In genomic region chr11:116145187-116145865, GRCh38 we compare ENCODE assay signal across 27 cellular contexts.
DNase-seq lines count a peak whose midpoint lies in the region; ATAC-seq and TF ChIP-seq lines count a peak whose summit lies in the region.
"Had no signal": no experiment of that assay in that cellular context is flagged by ENCODE, and none has a peak within 500 bp of the region (broad histone marks: within the 10 kb centered on the region; RNA-seq: fewer than 3 reads in every experiment).

No MANE protein-coding gene starts in this region.

- H2BK5ac ChIP-seq in mesendoderm (ENCODE audit: low read length) = no peak overlapping the region

- ATAC-seq in WTC11 = 0 out of 2 replicates have a peak, but pooled peaks have one; percentile 27
- ATAC-seq in activated T-helper 17 cell treated with anti-CD3 and anti-CD28 coated beads, Interleukin-2, amount 50 U/mL, for 72 hours (replicated peaks) = no peak
- ATAC-seq: K562; left cardiac atrium; stimulated activated naive B cell treated with anti-CD40 and anti-IgM and Interleukin-4, amounts not matched to agents 10 μg/mL and 1 μg/mL and 100 μg/mL, for 72 hours; upper lobe of right lung had no signal

- no peak overlapping the region for H2BK120ac ChIP-seq in mesendoderm (ENCODE audit: low read depth, low read length)

- TF ChIP-seq POLR2A in sigmoid colon (IDR thresholded peaks at IDR 0.05) = no peak

- peak; percentile 19 to 30 for TF ChIP-seq CTCF in Caco-2 (IDR thresholded peaks at IDR 0.05; ENCODE audit: insufficient read depth in 1 of 2, low read depth in 1 of 2, low read length in 1 of 2, severe bottlenecking in 1 of 2, unreplicated experiment in 1 of 2)
- TF ChIP-seq CTCF in GM12874 (IDR thresholded peaks at IDR 0.05; ENCODE audit: insufficient read depth, low read depth, low read length) = 0 out of 2 replicates have a peak, but pooled peaks have one; percentile 18
- TF ChIP-seq CTCF in WTC11 (IDR thresholded peaks at IDR 0.05) = peak; percentile 16; the same call in 1 of the 2 replicates
- TF ChIP-seq CTCF in sigmoid colon (IDR thresholded peaks at IDR 0.05) = no peak

- H3K9ac ChIP-seq in mesendoderm (ENCODE audit: low read length) = no peak overlapping the region

- H3K36me3 ChIP-seq in Caco-2 (ENCODE audit: control insufficient read depth, insufficient read depth, low read length) = no peaks in the 10 kb centered on the region
- no peaks in the 10 kb centered on the region for H3K36me3 ChIP-seq in mesendoderm (ENCODE audit: control insufficient read depth, insufficient read depth, low read length)
- H3K36me3 ChIP-seq in sigmoid colon = no peaks in the 10 kb centered on the region
- H3K36me3 ChIP-seq: ovary, upper lobe of right lung had no signal

- no peaks in the 10 kb centered on the region for H3K79me2 ChIP-seq in mesendoderm (ENCODE audit: control insufficient read depth, insufficient read depth, low read length)
- H3K79me2 ChIP-seq: hepatocyte had no signal

- H3K4me2 ChIP-seq in mesendoderm (ENCODE audit: low read length) = no peak overlapping the region
- H3K4me2 ChIP-seq: hepatocyte had no signal

- H3K27ac ChIP-seq in mesendoderm (ENCODE audit: low read depth, low read length) (no peak overlapping the region), sigmoid colon (no peak overlapping the region)
- H3K27ac ChIP-seq: hepatocyte, ovary, upper lobe of right lung had no signal

- H4K8ac ChIP-seq in mesendoderm (ENCODE audit: low read depth, low read length) = no peak overlapping the region

- H2AK5ac ChIP-seq in mesendoderm (ENCODE audit: low read length) = no peak overlapping the region

- H3K56ac ChIP-seq in mesendoderm (ENCODE audit: low read length) = no peak overlapping the region

- H3K9me3 ChIP-seq in Caco-2 (no peaks in the 10 kb centered on the region), sigmoid colon (peaks cover 0 to 2% (median 0%) of the 10 kb centered on the region in 4 donors)
- H3K9me3 ChIP-seq: ovary, upper lobe of right lung had no signal

- H3K4me3 Mint-ChIP-seq in Caco-2 (ENCODE audit: unreplicated experiment) (no peak overlapping the region), WTC11 (no peak overlapping the region)
- H3K4me3 Mint-ChIP-seq in activated T-helper 17 cell treated with anti-CD3 and anti-CD28 coated beads, Interleukin-2, amount 50 U/mL, for 72 hours = no peak overlapping the region
- H3K4me3 Mint-ChIP-seq: brain; nephron; stimulated activated naive B cell treated with anti-CD40 and anti-IgM and Interleukin-4, amounts not matched to agents 10 μg/mL and 1 μg/mL and 100 μg/mL, for 72 hours; T-helper 2 cell treated with Interferon-gamma antibody and Interleukin-4, amounts not matched to agents 5 μg/mL and 100 μg/mL, for 36 hours had no signal

- no peaks in the 10 kb centered on the region for H3K79me1 ChIP-seq in mesendoderm (ENCODE audit: low read length)

- CTCF ChIA-PET in Caco-2 (lab: Charles Lee) (no interaction called here), WTC11 (lab: Charles Lee) (interaction anchor here (0.6 to 1.4 kb wide), 21 partner anchors 8 to 354 kb away, joined by 3 to 7 read pairs (median 4); no protein-coding TSS in a partner anchor)

- H2BK15ac ChIP-seq in mesendoderm (replicated peaks; ENCODE audit: low read depth) = no peak overlapping the region

- peaks cover 15% of the 10 kb centered on the region for H3K27me3 Mint-ChIP-seq in Caco-2 (ENCODE audit: insufficient read depth, unreplicated experiment)
- H3K27me3 Mint-ChIP-seq in WTC11 (ENCODE audit: low read depth) = no peaks in the 10 kb centered on the region; the same call in 1 of the 2 replicates
- peaks cover 15% of the 10 kb centered on the region for H3K27me3 Mint-ChIP-seq in activated T-helper 17 cell treated with anti-CD3 and anti-CD28 coated beads, Interleukin-2, amount 50 U/mL, for 72 hours

- POLR2A ChIA-PET in Caco-2 (lab: Charles Lee) (no interaction called here), WTC11 (lab: Charles Lee) (interaction anchor here (0.5 to 0.7 kb wide), 4 partner anchors 103 to 742 kb away, joined by 3 to 5 read pairs (median 4); no protein-coding TSS in a partner anchor)

- no peak for DNase-seq in Caco-2
- no peak for DNase-seq in WTC11 (ENCODE audit: low spot score)
- peak; percentile 52 for DNase-seq in mesendoderm
- no peak for DNase-seq in sigmoid colon
- DNase-seq in NOMO-1 treated with DMSO at 0.1 percent for 48 hours (lab: John Stamatoyannopoulos, UW; ENCODE audit: unreplicated experiment) = no peak
- DNase-seq: activated naive CD4-positive, alpha-beta T cell treated with anti-CD3 and anti-CD28 coated beads, Interleukin-2, amount 50 U/mL, for 16 hours; cerebellar nuclear complex; COR-L47; dorsolateral prefrontal cortex; left cardiac atrium; NCI-H1105; NCI-H187; NK-92 treated with Interleukin-12 subunit alpha and Interleukin-12 subunit beta, amount 100 ng/mL, for 24 hours; ovary; SHP77; small intestine; stimulated activated naive B cell treated with anti-CD40 and anti-IgM and Interleukin-4, amounts not matched to agents 10 μg/mL and 1 μg/mL and 100 μg/mL, for 72 hours; upper lobe of right lung had no signal

- no peak overlapping the region for H3K23ac ChIP-seq in mesendoderm (ENCODE audit: low read length)

- no peak overlapping the region for H3K18ac ChIP-seq in mesendoderm (ENCODE audit: low read length)

- no peak overlapping the region for H3K4ac ChIP-seq in mesendoderm (ENCODE audit: low read depth, low read length)

- H3K9me3 Mint-ChIP-seq in Caco-2 (ENCODE audit: unreplicated experiment) = peaks cover under 1% of the 10 kb centered on the region
- no peaks in the 10 kb centered on the region for H3K9me3 Mint-ChIP-seq in WTC11
- no peaks in the 10 kb centered on the region for H3K9me3 Mint-ChIP-seq in activated T-helper 17 cell treated with anti-CD3 and anti-CD28 coated beads, Interleukin-2, amount 50 U/mL, for 72 hours
- H3K9me3 Mint-ChIP-seq: activated T-helper 2 cell treated with anti-CD3 and anti-CD28 coated beads, Interferon-gamma antibody, Interleukin-2, Interleukin-4, amounts not matched to agents 10 μg/mL and 5 μg/mL and 100 μg/mL, durations not matched to agents 14 hours and 24 hours and 36 hours; T-helper 2 cell treated with Interferon-gamma antibody and Interleukin-4, amounts not matched to agents 5 μg/mL and 100 μg/mL, for 36 hours had no signal

- H3K27ac Mint-ChIP-seq in Caco-2 (ENCODE audit: unreplicated experiment) (no peak overlapping the region), WTC11 (no peak overlapping the region)
- no peak overlapping the region for H3K27ac Mint-ChIP-seq in activated T-helper 17 cell treated with anti-CD3 and anti-CD28 coated beads, Interleukin-2, amount 50 U/mL, for 72 hours
- H3K27ac Mint-ChIP-seq: activated T-helper 2 cell treated with anti-CD3 and anti-CD28 coated beads, Interferon-gamma antibody, Interleukin-2, Interleukin-4, amounts not matched to agents 10 μg/mL and 5 μg/mL and 100 μg/mL, durations not matched to agents 14 hours and 24 hours and 36 hours; nephron; stimulated activated naive B cell treated with anti-CD40 and anti-IgM and Interleukin-4, amounts not matched to agents 10 μg/mL and 1 μg/mL and 100 μg/mL, for 72 hours; T-helper 2 cell treated with Interferon-gamma antibody and Interleukin-4, amounts not matched to agents 5 μg/mL and 100 μg/mL, for 36 hours had no signal

- H3K27me3 ChIP-seq in Caco-2 (replicated peaks; ENCODE audit: control insufficient read depth, insufficient read depth, low read length) (no peaks in the 10 kb centered on the region), mesendoderm (ENCODE audit: insufficient read depth, low read length, poor library complexity) (no peaks in the 10 kb centered on the region), sigmoid colon (no peaks in the 10 kb centered on the region)
- H3K27me3 ChIP-seq: hepatocyte, ovary, upper lobe of right lung had no signal

- H3K36me3 Mint-ChIP-seq in Caco-2 (ENCODE audit: insufficient read depth, unreplicated experiment) (no peaks in the 10 kb centered on the region), WTC11 (no peaks in the 10 kb centered on the region)
- no peaks in the 10 kb centered on the region for H3K36me3 Mint-ChIP-seq in activated T-helper 17 cell treated with anti-CD3 and anti-CD28 coated beads, Interleukin-2, amount 50 U/mL, for 72 hours (ENCODE audit: low read depth)
- H3K36me3 Mint-ChIP-seq: brain; stimulated activated naive B cell treated with anti-CD40 and anti-IgM and Interleukin-4, amounts not matched to agents 10 μg/mL and 1 μg/mL and 100 μg/mL, for 72 hours had no signal

- H3K4me1 Mint-ChIP-seq in Caco-2 (ENCODE audit: low read depth, unreplicated experiment) = peaks cover 12% of the 10 kb centered on the region
- peaks cover 32% of the 10 kb centered on the region for H3K4me1 Mint-ChIP-seq in WTC11
- no peaks in the 10 kb centered on the region for H3K4me1 Mint-ChIP-seq in activated T-helper 17 cell treated with anti-CD3 and anti-CD28 coated beads, Interleukin-2, amount 50 U/mL, for 72 hours
- H3K4me1 Mint-ChIP-seq: nephron; stimulated activated naive B cell treated with anti-CD40 and anti-IgM and Interleukin-4, amounts not matched to agents 10 μg/mL and 1 μg/mL and 100 μg/mL, for 72 hours had no signal

- H3K4me3 ChIP-seq in Caco-2 (ENCODE audit: low read depth, low read length) (no peak overlapping the region), mesendoderm (ENCODE audit: low read length) (no peak overlapping the region), sigmoid colon (no peak overlapping the region)
- H3K4me3 ChIP-seq: dorsolateral prefrontal cortex, hepatocyte, K562, lung, ovary, upper lobe of right lung had no signal

- no CpG with 5 or more reads among the region's 14 CpGs for WGBS in mesendoderm (ENCODE audit: extremely low coverage, insufficient coverage, low lambda C conversion rate)
- 90 to 91% methylated on average over 14 of the region's 14 CpGs for WGBS in sigmoid colon, 2 donors

- H3K4me1 ChIP-seq in Caco-2 = no peaks in the 10 kb centered on the region
- H3K4me1 ChIP-seq in mesendoderm (ENCODE audit: control insufficient read depth, low read depth, low read length) = peaks cover 2% of the 10 kb centered on the region
- no peaks in the 10 kb centered on the region for H3K4me1 ChIP-seq in sigmoid colon
- H3K4me1 ChIP-seq: upper lobe of right lung had no signal

- no peak overlapping the region for H4K5ac ChIP-seq in mesendoderm (ENCODE audit: low read length)

- intact Hi-C loops in Caco-2 (cut with micrococcal nuclease; ENCODE audit: unreplicated experiment) = no loop called here
- intact Hi-C loops in sigmoid colon (cut with DNase I) = no loop called here

- no peak for TF ChIP-seq EP300 in sigmoid colon (IDR thresholded peaks at IDR 0.05)

- BruUV-seq in Caco-2 (replicated peaks; lab: Mats Ljungman, UMichigan) = no TSS peak

TF ChIP-seq in WTC11, 78 proteins besides CTCF, POLR2A, EP300 and RAD21 (continues in another document):
- TF ChIP-seq, protein P1, sequence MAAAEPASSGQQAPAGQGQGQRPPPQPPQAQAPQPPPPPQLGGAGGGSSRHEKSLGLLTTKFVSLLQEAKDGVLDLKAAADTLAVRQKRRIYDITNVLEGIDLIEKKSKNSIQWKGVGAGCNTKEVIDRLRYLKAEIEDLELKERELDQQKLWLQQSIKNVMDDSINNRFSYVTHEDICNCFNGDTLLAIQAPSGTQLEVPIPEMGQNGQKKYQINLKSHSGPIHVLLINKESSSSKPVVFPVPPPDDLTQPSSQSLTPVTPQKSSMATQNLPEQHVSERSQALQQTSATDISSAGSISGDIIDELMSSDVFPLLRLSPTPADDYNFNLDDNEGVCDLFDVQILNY (CRISPR knock-in tag; IDR thresholded peaks at IDR 0.05) = no peak
- TF ChIP-seq SOX15 (CRISPR knock-in tag; IDR thresholded peaks at IDR 0.05) (no peak), EMX1 (CRISPR knock-in tag; IDR thresholded peaks at IDR 0.05) (no peak)

Comparison
In these comparisons a context has a peak if more than half of its experiments do, and no peak if none do; other contexts are left out.
1. CTCF ChIP-seq: peak in Caco-2 (2 of 2), GM12874 (single experiment) and WTC11 (single experiment); none in sigmoid colon (0 of 4).